22 cellular contexts compared by ENCODE assay signal in the genomic region with DNA sequence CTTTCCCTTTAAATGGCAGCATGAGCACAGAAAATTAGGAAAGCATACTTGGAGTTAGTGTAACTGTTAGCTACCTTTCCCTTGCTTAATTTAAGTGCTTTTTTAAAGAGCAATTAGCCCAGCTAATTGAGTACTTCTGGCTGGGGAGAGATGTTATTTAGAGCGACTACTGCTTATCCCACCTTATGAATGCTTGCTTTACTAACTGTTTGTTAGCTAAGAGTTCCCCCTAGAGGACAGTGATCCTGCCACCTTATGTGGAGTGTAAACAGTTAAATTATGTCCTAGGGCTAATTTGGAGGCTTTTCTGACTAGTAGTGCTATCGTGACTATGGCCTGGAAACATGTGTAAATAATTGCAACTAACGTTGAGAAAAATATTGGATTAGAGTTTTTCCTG.
DNase-seq lines count a peak whose midpoint lies in the region; ATAC-seq, FAIRE-seq and TF ChIP-seq lines count a peak whose summit lies in the region.
"Had no signal": no experiment of that assay in that cellular context is flagged by ENCODE, and none has a peak within 500 bp of the region (broad histone marks: within the 10 kb centered on the region; RNA-seq: fewer than 3 reads in every experiment).

No MANE protein-coding gene starts in this region.

- H3K27me3 ChIP-seq in Karpas-422 (ENCODE audit: low read length) (no peaks in the 10 kb centered on the region), gastroesophageal sphincter (no peaks in the 10 kb centered on the region)
- H3K27me3 ChIP-seq: gastrocnemius medialis had no signal

- H2AFZ ChIP-seq in Karpas-422 (ENCODE audit: low read length) = no peak overlapping the region

- H3K9me2 ChIP-seq in Karpas-422 (replicated peaks; ENCODE audit: insufficient read depth, low read length) = no peaks in the 10 kb centered on the region

- no peaks in the 10 kb centered on the region for H4K20me1 ChIP-seq in Karpas-422 (ENCODE audit: insufficient read depth, low read depth, low read length)

- TF ChIP-seq EP300 in A549 (IDR thresholded peaks at IDR 0.05) (no peak), gastroesophageal sphincter (IDR thresholded peaks at IDR 0.05) (no peak)

- no peak overlapping the region for H3K9ac ChIP-seq in Karpas-422 (ENCODE audit: low read length)

- POLR2A ChIA-PET in A549 (lab: Yijun Ruan, JAX) = no interaction called here

- H3K4me3 ChIP-seq in A549 (no peak overlapping the region), Karpas-422 (ENCODE audit: low read length) (no peak overlapping the region), gastroesophageal sphincter (no peak overlapping the region)
- H3K4me3 ChIP-seq: gastrocnemius medialis, thoracic aorta had no signal

- TF ChIP-seq CTCF in A549 (IDR thresholded peaks at IDR 0.05) (peak; percentile 25; the same call in 2 of the 3 replicates), gastroesophageal sphincter (IDR thresholded peaks at IDR 0.05) (no peak)

- DNase-seq in A549 (ENCODE audit: low read depth in 1 of 2, low spot score in 1 of 2) = peak in 1 of 2 experiments; percentile 6
- DNase-seq in ELR (ENCODE audit: low read depth) = peak; percentile 47
- DNase-seq in Karpas-422 = peak; percentile 44
- DNase-seq in SK-MEL-5 (ENCODE audit: low read depth, low spot score) = peak; percentile 7
- DNase-seq in dermis blood vessel endothelial cell = no peak
- DNase-seq: activated CD4-positive, alpha-beta T cell treated with anti-CD3 and anti-CD28 coated beads, Interleukin-2, amount 50 U/mL, for 48 hours; activated T-cell treated with anti-CD3 and anti-CD28 coated beads for 4 hours; COR-L47; gastrocnemius medialis; HFFc6; KG1; kidney glomerular epithelial cell; naive B cell; NCI-H1417; NCI-H2171 treated with DMSO at 0.1 percent for 48 hours; NK-92 treated with Interleukin-12 subunit alpha and Interleukin-12 subunit beta, amount 100 ng/mL, for 24 hours had no signal

- FAIRE-seq in A549 (lab: Jason Lieb, UNC) = no peak
- FAIRE-seq: GM12891 had no signal

- in situ Hi-C loops in SK-MEL-5 (cut with HindIII; ENCODE audit: low pct_unique_long_range_greater_than_20kb, low sequenced_read_pairs) = no loop called here

- CTCF ChIA-PET in A549 (lab: Yijun Ruan, JAX) = interaction anchor here (1.2 kb wide), 1 partner anchor 915 kb away, joined by 3 read pairs; no protein-coding TSS in a partner anchor

- TF ChIP-seq RAD21 in A549 (conservative IDR thresholded peaks at IDR 0.05 in 1 of 2, IDR thresholded peaks at IDR 0.05 in 1 of 2) = peak; percentile 34 to 42; a peak in 2 of 5 replicates

- TF ChIP-seq POLR2A in A549 (IDR thresholded peaks at IDR 0.05; ENCODE audit: low read length) (no peak), gastroesophageal sphincter (IDR thresholded peaks at IDR 0.05) (no peak)

- no peaks in the 10 kb centered on the region for H3K9me3 ChIP-seq in A549
- peaks cover 9% of the 10 kb centered on the region for H3K9me3 ChIP-seq in Karpas-422 (ENCODE audit: low read length)
- H3K9me3 ChIP-seq in gastroesophageal sphincter = peaks cover 0 to 47% (median 2%) of the 10 kb centered on the region in 3 donors

- 22% methylated on average over 3 of the region's 3 CpGs for WGBS in A549 (ENCODE audit: missing lambda C conversion rate)
- 58 to 88% methylated on average over 3 of the region's 3 CpGs for WGBS in gastroesophageal sphincter (ENCODE audit: low coverage in 1 of 2), 2 donors

- H3K27ac ChIP-seq in A549 (no peak overlapping the region), Karpas-422 (ENCODE audit: low read length) (no peak overlapping the region), gastroesophageal sphincter (no peak overlapping the region)
- H3K27ac ChIP-seq: epithelial cell of prostate, gastrocnemius medialis, thoracic aorta had no signal

- ATAC-seq in A549 (no peak), GM21447 (IDR thresholded peaks at IDR 0.05; ENCODE audit: unreplicated experiment) (no peak), gastroesophageal sphincter (no peak)
- ATAC-seq: gastrocnemius medialis, WTC11 had no signal

- no peaks in the 10 kb centered on the region for H3K79me2 ChIP-seq in Karpas-422 (ENCODE audit: low read length)

- no peaks in the 10 kb centered on the region for H3K36me3 ChIP-seq in Karpas-422 (ENCODE audit: insufficient read depth, low read length)
- no peaks in the 10 kb centered on the region for H3K36me3 ChIP-seq in gastroesophageal sphincter
- H3K36me3 ChIP-seq: gastrocnemius medialis, thoracic aorta had no signal

- no peak overlapping the region for H3K4me2 ChIP-seq in A549
- H3K4me2 ChIP-seq in Karpas-422 (ENCODE audit: low read depth, low read length, poor library complexity, severe bottlenecking) = no peak overlapping the region

- H3K4me1 ChIP-seq in A549 (no peaks in the 10 kb centered on the region), Karpas-422 (ENCODE audit: low read length) (no peaks in the 10 kb centered on the region), gastroesophageal sphincter (no peaks in the 10 kb centered on the region)
- H3K4me1 ChIP-seq: gastrocnemius medialis had no signal

TF ChIP-seq in A549, 52 proteins besides CTCF, POLR2A, EP300 and RAD21:
- TF ChIP-seq SMC3 (IDR thresholded peaks at IDR 0.05) = peak; percentile 21; the same call in 1 of the 3 replicates
- TF ChIP-seq, protein P1, sequence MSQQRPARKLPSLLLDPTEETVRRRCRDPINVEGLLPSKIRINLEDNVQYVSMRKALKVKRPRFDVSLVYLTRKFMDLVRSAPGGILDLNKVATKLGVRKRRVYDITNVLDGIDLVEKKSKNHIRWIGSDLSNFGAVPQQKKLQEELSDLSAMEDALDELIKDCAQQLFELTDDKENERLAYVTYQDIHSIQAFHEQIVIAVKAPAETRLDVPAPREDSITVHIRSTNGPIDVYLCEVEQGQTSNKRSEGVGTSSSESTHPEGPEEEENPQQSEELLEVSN (IDR thresholded peaks at IDR 0.05; ENCODE audit: borderline replicate concordance, low read depth) = no peak
TF ChIP-seq in A549: peak in this region for 1.
